ENCODE assay signal across 19 cellular contexts in the genomic region with DNA sequence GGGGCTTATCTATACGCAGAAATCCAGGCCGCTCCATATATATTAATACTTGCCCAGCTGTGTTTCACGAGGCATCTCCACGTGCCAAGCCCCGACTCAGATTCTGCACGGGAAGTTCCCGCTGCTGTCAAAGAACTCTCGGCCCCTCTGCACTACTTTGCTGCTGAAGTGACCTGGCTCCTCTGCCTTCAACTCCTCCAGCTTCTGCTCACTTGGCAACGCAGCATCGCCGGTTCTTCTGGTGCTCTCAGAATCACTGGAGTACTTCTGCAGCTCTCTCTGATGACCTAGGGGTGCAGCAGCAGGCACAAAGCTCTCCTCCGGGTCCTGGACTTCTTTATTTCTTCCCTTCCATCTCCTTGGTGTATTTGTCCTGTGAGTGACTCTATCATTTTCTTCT. TPM values are rescaled to one million over a fixed set of nuclear protein-coding genes. Genes with fewer than 3 reads are reported as not detected.
DNase-seq lines count a peak whose midpoint lies in the region; ATAC-seq, FAIRE-seq and TF ChIP-seq lines count a peak whose summit lies in the region.
"Had no signal": no experiment of that assay in that cellular context is flagged by ENCODE, and none has a peak within 500 bp of the region (broad histone marks: within the 10 kb centered on the region; RNA-seq: fewer than 3 reads in every experiment).

No MANE protein-coding gene starts in this region.

- CTCF ChIA-PET in HepG2 (lab: Yijun Ruan, JAX; ENCODE audit: low intra/inter-chr PET ratio, low total read pairs) = no interaction called here

- H3K4me3 ChIP-seq in GM23248 = no peak overlapping the region
- H3K4me3 ChIP-seq in HepG2 (replicated peaks in 1 of 3; ENCODE audit: insufficient read depth in 1 of 3, low read depth in 2 of 3, low read length in 3 of 3) = no peak overlapping the region; a peak in 1 of 6 replicates
- H3K4me3 ChIP-seq in neuronal stem cell (ENCODE audit: low read length in 2 of 2) = no peak overlapping the region
- H3K4me3 ChIP-seq: Peyer's patch had no signal

- H3K23ac ChIP-seq in neuronal stem cell (ENCODE audit: low read depth, low read length, poor library complexity) = no peak overlapping the region

- no peak overlapping the region for H3K27ac ChIP-seq in GM23248
- H3K27ac ChIP-seq in HepG2 (ENCODE audit: extremely low read length, insufficient read depth, low read length) = no peak overlapping the region
- H3K27ac ChIP-seq in neuronal stem cell (replicated peaks; ENCODE audit: low read length) = no peak overlapping the region
- H3K27ac ChIP-seq: C4-2B, Peyer's patch had no signal

- H2BK15ac ChIP-seq in neuronal stem cell (ENCODE audit: low read length) = no peak overlapping the region

- ATAC-seq in HepG2 (no peak), HG02763 (IDR thresholded peaks at IDR 0.05; ENCODE audit: unreplicated experiment) (no peak)

- H2AFZ ChIP-seq in GM23248 = 0 out of 2 replicates have a peak overlapping the region, but pooled peaks have one; percentile 30
- no peak overlapping the region for H2AFZ ChIP-seq in HepG2 (ENCODE audit: low read length)
- H2AFZ ChIP-seq in neuronal stem cell (ENCODE audit: low read length) = peak overlapping the region; percentile 51

- no peak for TF ChIP-seq POLR2A in HepG2 (IDR thresholded peaks at IDR 0.05; ENCODE audit: insufficient read depth in 1 of 2, low read depth in 2 of 2, low read length in 2 of 2)

- H2AK5ac ChIP-seq in neuronal stem cell (ENCODE audit: low read depth, low read length) = no peak overlapping the region

- no peak for TF ChIP-seq CTCF in HepG2 (CRISPR knock-in tag; IDR thresholded peaks at IDR 0.05)

- H3K9me2 ChIP-seq in GM23248 (ENCODE audit: insufficient read depth) = no peaks in the 10 kb centered on the region

- H3K4me1 ChIP-seq in GM23248 (ENCODE audit: insufficient read depth) (no peaks in the 10 kb centered on the region), HepG2 (ENCODE audit: insufficient read depth, low read length) (peaks cover 57% of the 10 kb centered on the region), neuronal stem cell (ENCODE audit: control insufficient read depth in 2 of 2, insufficient read depth in 1 of 2, low read depth in 1 of 2, low read length in 2 of 2) (peaks cover 7% of the 10 kb centered on the region in 2 donors)
- H3K4me1 ChIP-seq: Peyer's patch had no signal

- no peak overlapping the region for H3K4ac ChIP-seq in neuronal stem cell (ENCODE audit: low read length)

- no peaks in the 10 kb centered on the region for H3K9me3 ChIP-seq in GM23248 (ENCODE audit: low read depth)
- H3K9me3 ChIP-seq in HepG2 (ENCODE audit: low read length) = no peaks in the 10 kb centered on the region
- no peaks in the 10 kb centered on the region for H3K9me3 ChIP-seq in neuronal stem cell (replicated peaks in 1 of 2; ENCODE audit: control insufficient read depth in 2 of 2, insufficient read depth in 1 of 2, low read depth in 1 of 2, low read length in 2 of 2)
- H3K9me3 ChIP-seq: Peyer's patch had no signal

- H3K14ac ChIP-seq in neuronal stem cell (ENCODE audit: low read length) = no peak overlapping the region

- no peak overlapping the region for H2BK120ac ChIP-seq in neuronal stem cell (ENCODE audit: low read depth, low read length)

- no peak overlapping the region for H3K18ac ChIP-seq in neuronal stem cell (ENCODE audit: low read length)

- POLR2A ChIA-PET in HepG2 (lab: Yijun Ruan, JAX) = interaction anchor here (2.1 kb wide), 1 partner anchor 9 kb away, joined by 6 read pairs; a partner anchor contains a TSS

- peak; percentile 3 for DNase-seq in AG20443 (ENCODE audit: low spot score)
- no peak for DNase-seq in GM23248
- DNase-seq in HepG2 (ENCODE audit: low spot score) = no peak
- no peak for DNase-seq in neuronal stem cell (ENCODE audit: low spot score)
- DNase-seq in GM19239 (ENCODE audit: insufficient read length, low spot score) = no peak
- DNase-seq in NCI-H187 (lab: John Stamatoyannopoulos, UW) = no peak
- DNase-seq: DND-41, H7, HFFc6, NCI-H1092 treated with DMSO at 0.1 percent for 48 hours, NCI-H146, NCI-H2081 treated with DMSO at 0.1 percent for 48 hours, NCI-H226, NCI-H524, NCI-H82, Peyer's patch had no signal

- H3K79me1 ChIP-seq in neuronal stem cell (ENCODE audit: low read depth, low read length) = peaks cover 2% of the 10 kb centered on the region

- no peak overlapping the region for H4K8ac ChIP-seq in neuronal stem cell (ENCODE audit: low read depth, low read length)

- no peak overlapping the region for H4K91ac ChIP-seq in neuronal stem cell (ENCODE audit: low read depth, low read length, poor library complexity)

- in situ Hi-C loops in GM23248 (cut with MboI) = no loop called here
- in situ Hi-C loops in HepG2 (cut with HindIII; ENCODE audit: extremely low pct_ligation_motif_present, low pct_unique_long_range_greater_than_20kb) = no loop called here

- H4K20me1 ChIP-seq in GM23248 (ENCODE audit: insufficient read depth) (no peaks in the 10 kb centered on the region), HepG2 (ENCODE audit: insufficient read depth, low read length) (no peaks in the 10 kb centered on the region)

- H3K36me3 ChIP-seq in GM23248 (ENCODE audit: low read depth) = no peaks in the 10 kb centered on the region
- no peaks in the 10 kb centered on the region for H3K36me3 ChIP-seq in HepG2 (replicated peaks in 1 of 2; ENCODE audit: control insufficient read depth in 1 of 2, insufficient read depth in 2 of 2, low read length in 2 of 2)
- H3K36me3 ChIP-seq in neuronal stem cell (replicated peaks in 1 of 2; ENCODE audit: control insufficient read depth in 2 of 2, insufficient read depth in 2 of 2, low read length in 2 of 2) = no peaks in the 10 kb centered on the region
- H3K36me3 ChIP-seq: Peyer's patch had no signal

- H2BK12ac ChIP-seq in neuronal stem cell (ENCODE audit: low read length) = no peak overlapping the region

- H3F3A ChIP-seq in GM23248 (ENCODE audit: insufficient read depth) = peaks cover 5% of the 10 kb centered on the region; the same call in 1 of the 2 replicates

- H3K9ac ChIP-seq in GM23248 (no peak overlapping the region), HepG2 (ENCODE audit: insufficient read depth, low read depth, low read length) (no peak overlapping the region), neuronal stem cell (ENCODE audit: low read depth, low read length, poor library complexity) (no peak overlapping the region)

- TF ChIP-seq EP300 in HepG2 (IDR thresholded peaks at IDR 0.05; ENCODE audit: low read depth in 2 of 2, low read length in 2 of 2) = no peak
- TF ChIP-seq EP300 in HepG2 (CRISPR knock-in tag; IDR thresholded peaks at IDR 0.05; ENCODE audit: borderline replicate concordance) = no peak

- 15 to 20% methylated on average over 12 of the region's 12 CpGs for WGBS in GM23248 (ENCODE audit: low coverage in 1 of 2, low lambda C conversion rate in 2 of 2, missing lambda C conversion rate in 2 of 2), 2 experiments
- WGBS in HepG2 (ENCODE audit: low lambda C conversion rate) = 53% methylated on average over 12 of the region's 12 CpGs
- no CpG with 5 or more reads among the region's 12 CpGs for WGBS in neuronal stem cell (ENCODE audit: extremely low coverage in 2 of 2, insufficient read length in 2 of 2, insufficient replicate concordance in 1 of 2), 2 donors

- no peak overlapping the region for H2BK5ac ChIP-seq in neuronal stem cell (ENCODE audit: low read length)

- H3K79me2 ChIP-seq in GM23248 (ENCODE audit: insufficient read depth) = no peaks in the 10 kb centered on the region
- no peaks in the 10 kb centered on the region for H3K79me2 ChIP-seq in HepG2 (ENCODE audit: insufficient read depth, low read length)

- H3K4me2 ChIP-seq in GM23248 (ENCODE audit: unreplicated experiment) (no peak overlapping the region), HepG2 (ENCODE audit: low read depth, low read length) (peak overlapping the region; percentile 53), neuronal stem cell (ENCODE audit: insufficient read depth, low read length, poor library complexity, severe bottlenecking) (no peak overlapping the region)

- BruUV-seq in HepG2 (replicated peaks; lab: Mats Ljungman, UMichigan) = no TSS peak

- H3K27me3 ChIP-seq in GM23248 (replicated peaks; ENCODE audit: insufficient read depth) (no peaks in the 10 kb centered on the region), HepG2 (ENCODE audit: control insufficient read depth in 1 of 2, insufficient read depth in 2 of 2, low read length in 2 of 2) (no peaks in the 10 kb centered on the region), neuronal stem cell (ENCODE audit: control insufficient read depth in 3 of 3, insufficient read depth in 3 of 3, low read depth in 1 of 3, low read length in 3 of 3) (no peaks in the 10 kb centered on the region)
- H3K27me3 ChIP-seq: Peyer's patch had no signal

- FAIRE-seq in HepG2 (lab: Jason Lieb, UNC) (no peak), GM19239 (lab: Jason Lieb, UNC) (no peak)
- FAIRE-seq: A204.1 had no signal

- intact Hi-C loops in HepG2 (cut with micrococcal nuclease; ENCODE audit: unreplicated experiment) = no loop called here

- TF ChIP-seq RAD21 in HepG2 (CRISPR knock-in tag; IDR thresholded peaks at IDR 0.05) = no peak

RNA-seq across cellular contexts. Expression of a gene that starts 9.7 kb away (rescaled TPM):
- 9.0 and 10.6 TPM in 2 replicates for total RNA-seq in GM23248 (2014; rRNA removed; shearing (Covaris generic))
- polyA plus RNA-seq in GM23248 (2016; fragmentation: Nextera tagmentation; extraction: Ambion mirVana) = 33.7 and 36.8 TPM in 2 replicates
- 3.7 and 6.4 TPM in 2 replicates for total RNA-seq in HepG2 (2016; rRNA removed; fragmentation: Illumina TruSeq; extraction: Trizol)
- 1.4 and 1.5 TPM in 2 replicates for total RNA-seq in HepG2 (2016; cell fraction: cytosol; rRNA removed; fragmentation: Illumina TruSeq; extraction: Trizol; ENCODE audit: low read depth)
- total RNA-seq in HepG2 (2016; cell fraction: insoluble cytoplasmic fraction; rRNA removed; fragmentation: Illumina TruSeq; extraction: Trizol) = 3.5 and 6.3 TPM in 2 replicates
- total RNA-seq in HepG2 (2016; cell fraction: membrane; rRNA removed; fragmentation: Illumina TruSeq; extraction: Trizol) = 3.9 and 4.8 TPM in 2 replicates
- 5.8 and 6.9 TPM in 2 replicates for total RNA-seq in HepG2 (2016; cell fraction: nucleus; rRNA removed; fragmentation: Illumina TruSeq; extraction: Trizol)
- polyA plus RNA-seq in HepG2 (2011; rRNA removed) = 15.8 and 17.0 TPM in 2 replicates
- polyA plus RNA-seq in HepG2 (2011; cell fraction: cytosol; rRNA removed) = 14.4 and 28.9 TPM in 2 replicates
- polyA plus RNA-seq in HepG2 (2011; cell fraction: nucleus; rRNA removed) = 16.3 and 21.2 TPM in 2 replicates
- 8.1 and 11.8 TPM in 2 replicates for polyA plus RNA-seq in HepG2 (2012)
- 3.3 and 4.7 TPM in 2 replicates for polyA plus RNA-seq in HepG2 (2016; cell fraction: cytosol; fragmentation: Illumina TruSeq; extraction: Trizol; ENCODE audit: low read depth)
- polyA plus RNA-seq in HepG2 (2016; cell fraction: insoluble cytoplasmic fraction; fragmentation: Illumina TruSeq; extraction: Trizol; ENCODE audit: low read depth) = 5.7 and 8.1 TPM in 2 replicates
- 5.6 and 6.2 TPM in 2 replicates for polyA plus RNA-seq in HepG2 (2016; cell fraction: membrane; fragmentation: Illumina TruSeq; extraction: Trizol; ENCODE audit: low read depth)
- 21.2 and 23.6 TPM in 2 replicates for polyA plus RNA-seq in HepG2 (2016; cell fraction: nucleus; fragmentation: Illumina TruSeq; extraction: Trizol; ENCODE audit: insufficient read depth, low read depth)
- 12.0 and 35.8 TPM in 2 replicates for polyA minus RNA-seq in HepG2 (2011; rRNA and poly(A)+ RNA removed; ENCODE audit: low replicate concordance)
- polyA minus RNA-seq in HepG2 (2011; cell fraction: cytosol; rRNA and poly(A)+ RNA removed) = 12.9 and 20.5 TPM in 2 replicates
- 5.7 TPM in 2 replicates for polyA minus RNA-seq in HepG2 (2011; cell fraction: nucleus; rRNA and poly(A)+ RNA removed)
- 12.5 TPM for polyA plus RNA-seq in neuronal stem cell (2013, experiment 1 of 2)
- 12.7 TPM for polyA plus RNA-seq in neuronal stem cell (2013, experiment 2 of 2)

RNA-seq across cellular contexts. Expression of a gene that starts 39.1 kb away (rescaled TPM):
- 180 and 212 TPM in 2 replicates for total RNA-seq in GM23248 (2014; rRNA removed; shearing (Covaris generic))
- polyA plus RNA-seq in GM23248 (2016; fragmentation: Nextera tagmentation; extraction: Ambion mirVana) = 79.5 and 82.5 TPM in 2 replicates
- total RNA-seq in HepG2 (2016; rRNA removed; fragmentation: Illumina TruSeq; extraction: Trizol) = 241 and 244 TPM in 2 replicates
- total RNA-seq in HepG2 (2016; cell fraction: cytosol; rRNA removed; fragmentation: Illumina TruSeq; extraction: Trizol; ENCODE audit: low read depth) = 49.6 and 52.0 TPM in 2 replicates
- total RNA-seq in HepG2 (2016; cell fraction: insoluble cytoplasmic fraction; rRNA removed; fragmentation: Illumina TruSeq; extraction: Trizol) = 219 and 236 TPM in 2 replicates
- 63.0 and 67.9 TPM in 2 replicates for total RNA-seq in HepG2 (2016; cell fraction: membrane; rRNA removed; fragmentation: Illumina TruSeq; extraction: Trizol)
- total RNA-seq in HepG2 (2016; cell fraction: nucleus; rRNA removed; fragmentation: Illumina TruSeq; extraction: Trizol) = 134 and 151 TPM in 2 replicates
- polyA plus RNA-seq in HepG2 (2011; rRNA removed) = 91.2 and 92.2 TPM in 2 replicates
- 70.3 and 78.7 TPM in 2 replicates for polyA plus RNA-seq in HepG2 (2011; cell fraction: cytosol; rRNA removed)
- polyA plus RNA-seq in HepG2 (2011; cell fraction: nucleus; rRNA removed) = 243 and 250 TPM in 2 replicates
- 151 and 176 TPM in 2 replicates for polyA plus RNA-seq in HepG2 (2012)
- 11.2 and 14.3 TPM in 2 replicates for polyA plus RNA-seq in HepG2 (2016; cell fraction: cytosol; fragmentation: Illumina TruSeq; extraction: Trizol; ENCODE audit: low read depth)
- polyA plus RNA-seq in HepG2 (2016; cell fraction: insoluble cytoplasmic fraction; fragmentation: Illumina TruSeq; extraction: Trizol; ENCODE audit: low read depth) = 177 and 198 TPM in 2 replicates
- 27.4 and 32.0 TPM in 2 replicates for polyA plus RNA-seq in HepG2 (2016; cell fraction: membrane; fragmentation: Illumina TruSeq; extraction: Trizol; ENCODE audit: low read depth)
- polyA plus RNA-seq in HepG2 (2016; cell fraction: nucleus; fragmentation: Illumina TruSeq; extraction: Trizol; ENCODE audit: insufficient read depth, low read depth) = 244 and 264 TPM in 2 replicates
- 152 and 244 TPM in 2 replicates for polyA minus RNA-seq in HepG2 (2011; rRNA and poly(A)+ RNA removed; ENCODE audit: low replicate concordance)
- 100 and 101 TPM in 2 replicates for polyA minus RNA-seq in HepG2 (2011; cell fraction: cytosol; rRNA and poly(A)+ RNA removed)
- 124 and 130 TPM in 2 replicates for polyA minus RNA-seq in HepG2 (2011; cell fraction: nucleus; rRNA and poly(A)+ RNA removed)
- polyA plus RNA-seq in neuronal stem cell (2013, experiment 1 of 2) = 81.1 TPM
- 83.2 TPM for polyA plus RNA-seq in neuronal stem cell (2013, experiment 2 of 2)
